In genomic region chr22:37196539-37197450, GRCh38 we compare ENCODE assay signal across 8 cellular contexts. TPM values are rescaled to one million over a fixed set of nuclear protein-coding genes. Genes with fewer than 3 reads are reported as not detected.
DNase-seq lines count a peak whose midpoint lies in the region; ATAC-seq and TF ChIP-seq lines count a peak whose summit lies in the region.

No MANE protein-coding gene starts in this region.

- TF ChIP-seq CTCF in cardiac fibroblast (IDR thresholded peaks at IDR 0.05; ENCODE audit: low read depth, low read length) (no peak), liver (IDR thresholded peaks at IDR 0.05; ENCODE audit: low read depth, low read length, missing input control) (peak; percentile 44), upper lobe of left lung (IDR thresholded peaks at IDR 0.05) (peak in 2 of 6 experiments; percentile 12 to 34)

- DNase-seq in stimulated activated CD4-positive, alpha-beta T cell treated with anti-CD3 and anti-CD28 coated beads, Interleukin-1b, Interleukin-23, amount 100 ng/mL, for 48 hours, result peak; percentile 0
- DNase-seq in stimulated activated CD4-positive, alpha-beta T cell treated with anti-CD3 and anti-CD28 coated beads, Interleukin-2, amount 100 ng/mL, for 48 hours, result no peak
- peak; percentile 84 to 94 for DNase-seq in cardiac fibroblast (ENCODE audit: low read depth in 2 of 2)
- peak; percentile 79 to 92 for DNase-seq in upper lobe of left lung
- no peak for DNase-seq in stimulated activated CD8-positive, alpha-beta memory T cell treated with anti-CD3 and anti-CD28 coated beads, Interleukin-4, amount 100 ng/mL, for 48 hours
- DNase-seq in RPMI8226, result no peak
- no peak for DNase-seq in NCI-H2107 treated with DMSO at 0.1 percent for 48 hours (lab: John Stamatoyannopoulos, UW; ENCODE audit: unreplicated experiment)

- H3K36me3 ChIP-seq in liver (ENCODE audit: control insufficient read depth in 4 of 4, insufficient read depth in 3 of 4, low read depth in 1 of 4, low read length in 3 of 4) (no peaks in the 10 kb centered on the region), upper lobe of left lung (no peaks in the 10 kb centered on the region)

- 33% methylated on average over 14 of the region's 14 CpGs for WGBS in liver
- WGBS in upper lobe of left lung, 2 donors, result 60 to 65% methylated on average over 11 to 14 of the region's 14 CpGs

- TF ChIP-seq RAD21 in liver (IDR thresholded peaks at IDR 0.05), result peak; percentile 30 to 57

- H3K27me3 ChIP-seq in liver (ENCODE audit: control insufficient read depth in 4 of 4, insufficient read depth in 4 of 4, low read length in 3 of 4), result no peaks in the 10 kb centered on the region
- H3K27me3 ChIP-seq in upper lobe of left lung, result no peaks in the 10 kb centered on the region

- H3K9me3 ChIP-seq in liver (ENCODE audit: control insufficient read depth in 4 of 4, low read length in 3 of 4) (no peaks in the 10 kb centered on the region), upper lobe of left lung (no peaks in the 10 kb centered on the region)

- no peak overlapping the region for H3K4me3 ChIP-seq in cardiac fibroblast (replicated peaks in 1 of 2; ENCODE audit: low read depth in 2 of 2, low read length in 2 of 2)
- H3K4me3 ChIP-seq in liver (ENCODE audit: low read depth in 1 of 3, low read length in 3 of 3), result no peak overlapping the region
- H3K4me3 ChIP-seq in upper lobe of left lung, result no peak overlapping the region

- TF ChIP-seq POLR2A in upper lobe of left lung (IDR thresholded peaks at IDR 0.05), result no peak

- ATAC-seq in upper lobe of left lung (ENCODE audit: low FRiP score in 2 of 2), result peak; percentile 64 to 69

- H3K27ac ChIP-seq in liver (ENCODE audit: low read depth in 1 of 2, low read length in 2 of 2) (peak overlapping the region; percentile 96), upper lobe of left lung (peak overlapping the region; percentile 87 to 98 (median 95))

- peak in 1 of 4 donors; percentile 29 for TF ChIP-seq EP300 in upper lobe of left lung (IDR thresholded peaks at IDR 0.05)

- peak overlapping the region in 1 of 2 donors; percentile 45 for H3K9ac ChIP-seq in liver (ENCODE audit: low read depth in 1 of 2, low read length in 2 of 2)

- H3K4me1 ChIP-seq in liver (ENCODE audit: control insufficient read depth in 4 of 4, insufficient read depth in 4 of 4, low read length in 3 of 4), result peaks cover 26 to 56% (median 42%) of the 10 kb centered on the region in 4 donors
- H3K4me1 ChIP-seq in upper lobe of left lung, result peaks cover 32 to 43% (median 37%) of the 10 kb centered on the region in 4 donors

TF ChIP-seq in liver, 16 proteins besides CTCF, POLR2A, EP300 and RAD21:
- TF ChIP-seq JUND (IDR thresholded peaks at IDR 0.05) (peak; percentile 89 to 91), SP1 (IDR thresholded peaks at IDR 0.05) (peak; percentile 93), TAF1 (conservative IDR thresholded peaks at IDR 0.05) (no peak), FOXA1 (IDR thresholded peaks at IDR 0.05) (no peak), GABPA (IDR thresholded peaks at IDR 0.05 in 1 of 2, conservative IDR thresholded peaks at IDR 0.05 in 1 of 2) (no peak), FOXA2 (IDR thresholded peaks at IDR 0.05) (no peak), NR2F2 (IDR thresholded peaks at IDR 0.05) (peak; percentile 97), ATF3 (IDR thresholded peaks at IDR 0.05) (no peak), YY1 (IDR thresholded peaks at IDR 0.05) (peak; percentile 42), ZBTB33 (IDR thresholded peaks at IDR 0.05) (no peak), HNF4G (IDR thresholded peaks at IDR 0.05) (peak; percentile 93), HNF4A (conservative IDR thresholded peaks at IDR 0.05) (peak; percentile 93 to 96), RXRA (IDR thresholded peaks at IDR 0.05) (peak; percentile 89 to 91)
- TF ChIP-seq, protein P1, sequence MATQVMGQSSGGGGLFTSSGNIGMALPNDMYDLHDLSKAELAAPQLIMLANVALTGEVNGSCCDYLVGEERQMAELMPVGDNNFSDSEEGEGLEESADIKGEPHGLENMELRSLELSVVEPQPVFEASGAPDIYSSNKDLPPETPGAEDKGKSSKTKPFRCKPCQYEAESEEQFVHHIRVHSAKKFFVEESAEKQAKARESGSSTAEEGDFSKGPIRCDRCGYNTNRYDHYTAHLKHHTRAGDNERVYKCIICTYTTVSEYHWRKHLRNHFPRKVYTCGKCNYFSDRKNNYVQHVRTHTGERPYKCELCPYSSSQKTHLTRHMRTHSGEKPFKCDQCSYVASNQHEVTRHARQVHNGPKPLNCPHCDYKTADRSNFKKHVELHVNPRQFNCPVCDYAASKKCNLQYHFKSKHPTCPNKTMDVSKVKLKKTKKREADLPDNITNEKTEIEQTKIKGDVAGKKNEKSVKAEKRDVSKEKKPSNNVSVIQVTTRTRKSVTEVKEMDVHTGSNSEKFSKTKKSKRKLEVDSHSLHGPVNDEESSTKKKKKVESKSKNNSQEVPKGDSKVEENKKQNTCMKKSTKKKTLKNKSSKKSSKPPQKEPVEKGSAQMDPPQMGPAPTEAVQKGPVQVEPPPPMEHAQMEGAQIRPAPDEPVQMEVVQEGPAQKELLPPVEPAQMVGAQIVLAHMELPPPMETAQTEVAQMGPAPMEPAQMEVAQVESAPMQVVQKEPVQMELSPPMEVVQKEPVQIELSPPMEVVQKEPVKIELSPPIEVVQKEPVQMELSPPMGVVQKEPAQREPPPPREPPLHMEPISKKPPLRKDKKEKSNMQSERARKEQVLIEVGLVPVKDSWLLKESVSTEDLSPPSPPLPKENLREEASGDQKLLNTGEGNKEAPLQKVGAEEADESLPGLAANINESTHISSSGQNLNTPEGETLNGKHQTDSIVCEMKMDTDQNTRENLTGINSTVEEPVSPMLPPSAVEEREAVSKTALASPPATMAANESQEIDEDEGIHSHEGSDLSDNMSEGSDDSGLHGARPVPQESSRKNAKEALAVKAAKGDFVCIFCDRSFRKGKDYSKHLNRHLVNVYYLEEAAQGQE (IDR thresholded peaks at IDR 0.05), result peak; percentile 81
- TF ChIP-seq, protein P2, sequence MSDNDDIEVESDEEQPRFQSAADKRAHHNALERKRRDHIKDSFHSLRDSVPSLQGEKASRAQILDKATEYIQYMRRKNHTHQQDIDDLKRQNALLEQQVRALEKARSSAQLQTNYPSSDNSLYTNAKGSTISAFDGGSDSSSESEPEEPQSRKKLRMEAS (IDR thresholded peaks at IDR 0.05), result peak; percentile 38

RNA-seq across cellular contexts. Expression of gene C1QTNF6, which starts 8.7 kb away (rescaled TPM):
- total RNA-seq in liver, result 1 to 10 TPM; 3.7 to 4.2 TPM
- polyA plus RNA-seq in liver, result 1 to 10 TPM; 3.1 to 4.5 TPM
- total RNA-seq in upper lobe of left lung, result 1 to 10 TPM; 2.1 to 8.4 (median 4.7) TPM

RNA-seq across cellular contexts. Expression of gene SSTR3, which starts 15.5 kb away (rescaled TPM):
- total RNA-seq in liver (under 1 TPM in 1 of 2 donors, not detected in 1; 0.19 TPM), upper lobe of left lung (under 1 TPM in 2 of 6 donors, not detected in 4; 0.06 to 0.13 TPM)
- polyA plus RNA-seq in liver, result not detected

RNA-seq across cellular contexts. Expression of gene IL2RB, which starts 47.1 kb away (rescaled TPM):
- total RNA-seq in liver (1 to 10 TPM; 1.1 to 1.8 TPM), upper lobe of left lung (1 to 10 TPM; 3.4 to 9.4 (median 5.8) TPM)
- polyA plus RNA-seq in liver, result 1 to 10 TPM; 1.3 TPM

RNA-seq across cellular contexts. Expression of gene RAC2, which starts 47.3 kb away (rescaled TPM):
- total RNA-seq in liver (10 to 100 TPM in 1 of 2 donors, 1 to 10 TPM in 1; 4.0 to 15.0 TPM), upper lobe of left lung (100 to 1,000 TPM in 1 of 6 donors, 10 to 100 TPM in 5; 22.1 to 126 (median 65.2) TPM)
- polyA plus RNA-seq in liver, result 1 to 10 TPM; 6.1 to 8.7 TPM

Comparison
In these comparisons a context has a peak if more than half of its experiments do, and no peak if none do; other contexts are left out.
1. DNase-seq: peak in stimulated activated CD4-positive, alpha-beta T cell treated with anti-CD3 and anti-CD28 coated beads, Interleukin-1b, Interleukin-23, amount 100 ng/mL, for 48 hours (single experiment), cardiac fibroblast (2 of 2) and upper lobe of left lung (2 of 2); none in stimulated activated CD4-positive, alpha-beta T cell treated with anti-CD3 and anti-CD28 coated beads, Interleukin-2, amount 100 ng/mL, for 48 hours (0 of 2), stimulated activated CD8-positive, alpha-beta memory T cell treated with anti-CD3 and anti-CD28 coated beads, Interleukin-4, amount 100 ng/mL, for 48 hours (single experiment), RPMI8226 (single experiment) and NCI-H2107 treated with DMSO at 0.1 percent for 48 hours (single experiment).